20 cellular contexts compared by ENCODE assay signal in the genomic region with DNA sequence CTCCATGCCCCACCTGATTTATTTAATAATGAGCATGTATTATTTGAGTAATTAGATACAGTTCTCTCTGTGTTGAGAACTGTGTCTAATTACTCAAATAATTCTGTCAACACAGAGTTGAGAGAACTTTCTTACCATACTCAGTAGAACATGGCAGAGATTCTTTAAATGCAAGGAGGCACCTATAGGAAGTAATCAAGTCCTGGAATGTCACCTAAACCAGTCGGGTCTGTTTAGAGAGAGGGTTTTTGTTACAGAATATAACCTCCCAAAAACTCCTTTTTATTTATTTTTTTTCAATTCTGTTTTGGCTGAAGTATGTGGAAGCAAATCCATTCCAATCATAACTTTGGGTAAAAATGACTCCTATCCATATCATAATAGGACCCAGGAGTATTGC.
"Had no signal": no experiment of that assay in that cellular context is flagged by ENCODE, and none has a peak within 500 bp of the region (broad histone marks: within the 10 kb centered on the region; RNA-seq: fewer than 3 reads in every experiment).

No MANE protein-coding gene starts in this region.

- H3K27ac ChIP-seq: adrenal gland had no signal

- H3K4me3 ChIP-seq: adrenal gland had no signal

- H3K9me3 ChIP-seq: adrenal gland had no signal

- ATAC-seq: activated CD4-positive, alpha-beta T cell treated with anti-CD3 and anti-CD28 coated beads for 36 hours; activated CD8-positive, alpha-beta T cell treated with anti-CD3 and anti-CD28 coated beads for 36 hours; activated T-cell treated with anti-CD3 and anti-CD28 coated beads, Interleukin-2, amount 50 U/mL, for 72 hours had no signal

- H3K27me3 ChIP-seq: adrenal gland had no signal

- DNase-seq: activated CD4-positive, alpha-beta T cell treated with anti-CD3 and anti-CD28 coated beads for 36 hours; activated CD8-positive, alpha-beta memory T cell treated with anti-CD3 and anti-CD28 coated beads, Interleukin-2, amount 50 U/mL, for 4 hours; activated CD8-positive, alpha-beta T cell treated with anti-CD3 and anti-CD28 coated beads for 36 hours; activated gamma-delta T cell treated with Interleukin-2 at 50 U/mL for 16 hours; activated naive CD4-positive, alpha-beta T cell treated with anti-CD3 and anti-CD28 coated beads, Interleukin-2, amount 50 U/mL, for 16 hours; activated naive CD8-positive, alpha-beta T cell treated with anti-CD3 and anti-CD28 coated beads, Interleukin-2, amount 10 ng/mL, durations not matched to agents 7 days and 5 days; activated T-cell treated with anti-CD3 and anti-CD28 coated beads, Interleukin-2, amount 50 U/mL, for 72 hours; adrenal gland; anterior cingulate cortex; caudate nucleus; Kasumi-1; KBM-7; NCI-H1048; NCI-H146; NCI-H187 treated with DMSO at 0.1 percent for 48 hours; NCI-H2081 treated with DMSO at 0.1 percent for 48 hours; NCI-H446; NCI-H524; SHP77 treated with DMSO at 0.1 percent for 48 hours had no signal

- H3K36me3 ChIP-seq: adrenal gland had no signal

- H3K4me1 ChIP-seq: adrenal gland had no signal

- FAIRE-seq: TTC549 had no signal
